ENCODE assay signal across 8 cellular contexts in genomic region chr19:33546656-33547055, GRCh38.
"Had no signal": no experiment of that assay in that cellular context is flagged by ENCODE, and none has a peak within 500 bp of the region (broad histone marks: within the 10 kb centered on the region; RNA-seq: fewer than 3 reads in every experiment).

No MANE protein-coding gene starts in this region.

- H3K9me3 Mint-ChIP-seq: H9 had no signal

- H3K4me3 Mint-ChIP-seq: H9 had no signal

- H3K9ac ChIP-seq: GM23248 had no signal

- H3K27ac ChIP-seq: GM23248 had no signal

- DNase-seq: GM23248, GOT3, H9, HCEC 1CT, IMR-90 had no signal

- FAIRE-seq: H54, HTR-8/SVneo, K562 had no signal

- H3K27ac Mint-ChIP-seq: H9 had no signal

- H3K4me3 ChIP-seq: GM23248, K562 had no signal
